ENCODE assay signal across 8 cellular contexts in the genomic region with DNA sequence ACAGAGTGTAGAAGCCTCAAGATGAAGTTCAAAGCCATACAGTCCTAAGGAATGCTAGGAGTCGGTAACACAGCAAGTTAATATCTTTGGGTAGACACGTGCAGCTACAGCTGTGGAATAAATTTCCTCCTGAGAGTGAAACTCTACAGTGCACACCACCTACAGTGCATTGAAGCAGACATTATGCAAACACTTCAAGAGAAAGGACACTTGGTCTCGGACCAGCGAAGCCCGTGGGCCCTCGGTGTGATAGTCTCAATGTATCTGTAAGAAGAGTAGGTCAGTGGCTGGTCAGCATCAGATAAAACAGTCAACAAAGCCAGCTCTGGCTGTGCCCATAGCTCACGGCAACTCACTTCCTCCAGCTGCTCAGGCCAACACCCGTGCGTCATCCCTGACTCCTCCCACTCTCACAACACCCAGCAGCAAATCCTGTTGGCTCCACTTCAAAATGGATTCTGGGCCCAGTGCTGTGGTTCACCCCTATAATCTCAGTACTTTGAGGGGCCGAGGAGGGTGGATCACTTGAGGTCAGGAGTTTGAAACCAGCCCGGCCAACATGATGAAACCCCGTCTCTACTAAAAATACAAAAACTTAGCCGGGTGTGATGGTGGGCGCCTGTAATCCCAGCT. TPM values are rescaled to one million over a fixed set of nuclear protein-coding genes. Genes with fewer than 3 reads are reported as not detected.
A peak's percentile ranks its signal among the peaks of the same experiment; 100 is the strongest.
DNase-seq lines count a peak whose midpoint lies in the region; ATAC-seq and TF ChIP-seq lines count a peak whose summit lies in the region.
"Not testable (repeated sequence)": the region's sequence is repeated elsewhere in the genome, so short reads cannot be mapped to it uniquely, and the experiment has no call there.

No MANE protein-coding gene starts in this region.

- peak; percentile 56 for ATAC-seq in GM18511 (IDR thresholded peaks at IDR 0.05; ENCODE audit: unreplicated experiment)
- ATAC-seq in GM21825 (IDR thresholded peaks at IDR 0.05; ENCODE audit: unreplicated experiment), result peak; percentile 44
- ATAC-seq in HG03442 (IDR thresholded peaks at IDR 0.05; ENCODE audit: unreplicated experiment), result peak; percentile 53
- ATAC-seq in SK-N-SH treated with all-trans-retinoic acid at 6 μM for 48 hours, result peak; percentile 51
- ATAC-seq in heart left ventricle, result peak; percentile 51 to 91 (median 88)
- peak; percentile 43 to 65 (median 57) for ATAC-seq in natural killer cell
- peak; percentile 90 for ATAC-seq in upper lobe of right lung

- TF ChIP-seq POLR2A in heart left ventricle (IDR thresholded peaks at IDR 0.05), result not testable (repeated sequence)

- TF ChIP-seq CTCF in heart left ventricle (IDR thresholded peaks at IDR 0.05); natural killer cell (IDR thresholded peaks at IDR 0.05); upper lobe of right lung (IDR thresholded peaks at IDR 0.05): not testable (repeated sequence)

- intact Hi-C loops in heart left ventricle (cut with DNase I); natural killer cell (cut with micrococcal nuclease); upper lobe of right lung (cut with DNase I): not testable (repeated sequence)

- not testable (repeated sequence) for H3K4me3 Mint-ChIP-seq in natural killer cell

- H3K9me3 Mint-ChIP-seq in natural killer cell, result not testable (repeated sequence)

- H3K27ac ChIP-seq in heart left ventricle, result peak overlapping the region in 9 of 12 donors; percentile 46 to 72 (median 57)
- H3K27ac ChIP-seq in upper lobe of right lung, result not testable (repeated sequence)

- not testable (repeated sequence) for H3K36me3 ChIP-seq in heart left ventricle, upper lobe of right lung

- DNase-seq in amniotic epithelial cell (ENCODE audit: low read depth), result peak; percentile 75
- not testable (repeated sequence) for DNase-seq in heart left ventricle, natural killer cell, upper lobe of right lung

- not testable (repeated sequence) for H3K9me3 ChIP-seq in heart left ventricle, upper lobe of right lung

- H3K4me1 ChIP-seq in heart left ventricle, result peaks cover 0 to 22% (median 5%) of the 10 kb centered on the region in 12 donors
- not testable (repeated sequence) for H3K4me1 ChIP-seq in upper lobe of right lung

- H3K27me3 Mint-ChIP-seq in natural killer cell (ENCODE audit: low read depth in 2 of 2), result not testable (repeated sequence)

- not testable (repeated sequence) for H3K27me3 ChIP-seq in heart left ventricle, upper lobe of right lung

- H3K27ac Mint-ChIP-seq in natural killer cell, result not testable (repeated sequence)

- not testable (repeated sequence) for H3K4me3 ChIP-seq in heart left ventricle, upper lobe of right lung

- H3K36me3 Mint-ChIP-seq in natural killer cell, result not testable (repeated sequence)

- 52 to 77% (median 57%) methylated on average over 7 to 13 of the region's 14 CpGs for WGBS in heart left ventricle, 4 donors

- H3K4me1 Mint-ChIP-seq in natural killer cell, result peaks cover 0 to 10% of the 10 kb centered on the region in 2 donors

RNA-seq across cellular contexts. Expression of a gene that starts 16.4 kb away (rescaled TPM):
- 1 to 10 TPM in 8 of 9 donors, under 1 TPM in 1; 0.90 to 5.3 (median 3.5) TPM for total RNA-seq in heart left ventricle
- polyA plus RNA-seq in heart left ventricle, result 1 to 10 TPM; 1.1 to 3.4 TPM
- under 1 TPM in 2 of 3 donors, not detected in 1; 0.23 to 0.48 TPM for total RNA-seq in natural killer cell
- 1.2 TPM for total RNA-seq in upper lobe of right lung

RNA-seq across cellular contexts. Expression of a gene that starts 17.7 kb away (rescaled TPM):
- total RNA-seq in heart left ventricle (10 to 100 TPM; 14.0 to 39.5 (median 25.6) TPM), natural killer cell (10 to 100 TPM; 31.3 to 43.0 (median 37.7) TPM), upper lobe of right lung (31.2 TPM)
- 10 to 100 TPM; 20.5 to 29.1 TPM for polyA plus RNA-seq in heart left ventricle
